ENCODE assay signal across 1 cellular context in the genomic region with DNA sequence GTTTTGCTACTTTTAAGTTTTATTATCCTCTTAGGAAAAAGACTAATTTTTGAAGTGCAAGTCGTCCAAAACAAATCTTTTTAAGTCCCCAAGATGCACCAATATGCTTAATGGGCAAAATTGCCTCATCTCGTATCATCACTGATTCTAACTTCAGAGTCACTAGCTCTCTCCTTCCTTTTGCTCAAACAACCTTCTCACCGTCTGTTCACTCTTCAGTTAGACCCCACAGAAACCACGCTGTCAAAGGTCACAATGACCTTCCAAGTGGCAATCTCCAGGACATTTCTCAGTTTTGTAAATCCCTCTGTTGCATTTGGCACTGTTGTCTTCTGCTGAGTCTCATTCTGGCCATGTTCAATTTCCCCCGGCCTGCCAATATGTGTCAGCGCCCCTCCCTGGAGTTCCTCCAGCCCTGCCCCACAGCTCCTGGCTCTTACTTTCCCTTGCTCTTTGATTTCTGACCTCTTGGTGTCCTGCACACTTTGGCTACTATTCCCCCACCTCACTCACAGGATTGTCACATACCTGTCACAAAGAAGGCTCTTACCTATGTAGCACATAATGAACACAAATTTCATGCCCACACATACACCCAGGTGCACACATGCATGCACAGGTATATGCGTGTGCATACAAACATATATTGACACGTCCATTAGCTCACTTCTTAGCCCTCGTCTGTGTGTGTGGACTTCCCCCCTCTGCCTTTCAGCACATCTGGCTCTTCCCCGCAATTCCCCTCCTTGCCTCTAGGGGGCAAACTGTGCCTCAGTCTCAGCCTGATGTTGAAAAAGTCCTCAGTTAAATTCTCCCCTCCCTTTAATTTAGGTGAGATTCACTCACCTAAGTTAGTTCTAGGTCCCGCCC.
TF ChIP-seq lines count a peak whose summit lies in the region.

No MANE protein-coding gene starts in this region.

TF ChIP-seq in GM12878, 131 proteins besides CTCF, POLR2A, EP300 and RAD21:
- TF ChIP-seq, protein P1, sequence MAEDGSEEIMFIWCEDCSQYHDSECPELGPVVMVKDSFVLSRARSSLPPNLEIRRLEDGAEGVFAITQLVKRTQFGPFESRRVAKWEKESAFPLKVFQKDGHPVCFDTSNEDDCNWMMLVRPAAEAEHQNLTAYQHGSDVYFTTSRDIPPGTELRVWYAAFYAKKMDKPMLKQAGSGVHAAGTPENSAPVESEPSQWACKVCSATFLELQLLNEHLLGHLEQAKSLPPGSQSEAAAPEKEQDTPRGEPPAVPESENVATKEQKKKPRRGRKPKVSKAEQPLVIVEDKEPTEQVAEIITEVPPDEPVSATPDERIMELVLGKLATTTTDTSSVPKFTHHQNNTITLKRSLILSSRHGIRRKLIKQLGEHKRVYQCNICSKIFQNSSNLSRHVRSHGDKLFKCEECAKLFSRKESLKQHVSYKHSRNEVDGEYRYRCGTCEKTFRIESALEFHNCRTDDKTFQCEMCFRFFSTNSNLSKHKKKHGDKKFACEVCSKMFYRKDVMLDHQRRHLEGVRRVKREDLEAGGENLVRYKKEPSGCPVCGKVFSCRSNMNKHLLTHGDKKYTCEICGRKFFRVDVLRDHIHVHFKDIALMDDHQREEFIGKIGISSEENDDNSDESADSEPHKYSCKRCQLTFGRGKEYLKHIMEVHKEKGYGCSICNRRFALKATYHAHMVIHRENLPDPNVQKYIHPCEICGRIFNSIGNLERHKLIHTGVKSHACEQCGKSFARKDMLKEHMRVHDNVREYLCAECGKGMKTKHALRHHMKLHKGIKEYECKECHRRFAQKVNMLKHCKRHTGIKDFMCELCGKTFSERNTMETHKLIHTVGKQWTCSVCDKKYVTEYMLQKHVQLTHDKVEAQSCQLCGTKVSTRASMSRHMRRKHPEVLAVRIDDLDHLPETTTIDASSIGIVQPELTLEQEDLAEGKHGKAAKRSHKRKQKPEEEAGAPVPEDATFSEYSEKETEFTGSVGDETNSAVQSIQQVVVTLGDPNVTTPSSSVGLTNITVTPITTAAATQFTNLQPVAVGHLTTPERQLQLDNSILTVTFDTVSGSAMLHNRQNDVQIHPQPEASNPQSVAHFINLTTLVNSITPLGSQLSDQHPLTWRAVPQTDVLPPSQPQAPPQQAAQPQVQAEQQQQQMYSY (CRISPR knock-in tag; IDR thresholded peaks at IDR 0.05) = no peak
- TF ChIP-seq SMC3 (IDR thresholded peaks at IDR 0.05; ENCODE audit: borderline replicate concordance, low read length) = peak; percentile 62
- no peak for TF ChIP-seq FOXM1 (IDR thresholded peaks at IDR 0.05; ENCODE audit: low read depth, low read length)
- no peak for TF ChIP-seq BACH1 (IDR thresholded peaks at IDR 0.05; ENCODE audit: borderline replicate concordance)
- no peak for TF ChIP-seq RB1 (IDR thresholded peaks at IDR 0.05; ENCODE audit: borderline replicate concordance)
- TF ChIP-seq, protein P2, sequence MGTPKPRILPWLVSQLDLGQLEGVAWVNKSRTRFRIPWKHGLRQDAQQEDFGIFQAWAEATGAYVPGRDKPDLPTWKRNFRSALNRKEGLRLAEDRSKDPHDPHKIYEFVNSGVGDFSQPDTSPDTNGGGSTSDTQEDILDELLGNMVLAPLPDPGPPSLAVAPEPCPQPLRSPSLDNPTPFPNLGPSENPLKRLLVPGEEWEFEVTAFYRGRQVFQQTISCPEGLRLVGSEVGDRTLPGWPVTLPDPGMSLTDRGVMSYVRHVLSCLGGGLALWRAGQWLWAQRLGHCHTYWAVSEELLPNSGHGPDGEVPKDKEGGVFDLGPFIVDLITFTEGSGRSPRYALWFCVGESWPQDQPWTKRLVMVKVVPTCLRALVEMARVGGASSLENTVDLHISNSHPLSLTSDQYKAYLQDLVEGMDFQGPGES (IDR thresholded peaks at IDR 0.05) = no peak
- no peak for TF ChIP-seq HDAC6 (IDR thresholded peaks at IDR 0.05; ENCODE audit: unreplicated experiment)
- TF ChIP-seq IKZF2 (IDR thresholded peaks at IDR 0.05) = no peak
- TF ChIP-seq, protein P3, sequence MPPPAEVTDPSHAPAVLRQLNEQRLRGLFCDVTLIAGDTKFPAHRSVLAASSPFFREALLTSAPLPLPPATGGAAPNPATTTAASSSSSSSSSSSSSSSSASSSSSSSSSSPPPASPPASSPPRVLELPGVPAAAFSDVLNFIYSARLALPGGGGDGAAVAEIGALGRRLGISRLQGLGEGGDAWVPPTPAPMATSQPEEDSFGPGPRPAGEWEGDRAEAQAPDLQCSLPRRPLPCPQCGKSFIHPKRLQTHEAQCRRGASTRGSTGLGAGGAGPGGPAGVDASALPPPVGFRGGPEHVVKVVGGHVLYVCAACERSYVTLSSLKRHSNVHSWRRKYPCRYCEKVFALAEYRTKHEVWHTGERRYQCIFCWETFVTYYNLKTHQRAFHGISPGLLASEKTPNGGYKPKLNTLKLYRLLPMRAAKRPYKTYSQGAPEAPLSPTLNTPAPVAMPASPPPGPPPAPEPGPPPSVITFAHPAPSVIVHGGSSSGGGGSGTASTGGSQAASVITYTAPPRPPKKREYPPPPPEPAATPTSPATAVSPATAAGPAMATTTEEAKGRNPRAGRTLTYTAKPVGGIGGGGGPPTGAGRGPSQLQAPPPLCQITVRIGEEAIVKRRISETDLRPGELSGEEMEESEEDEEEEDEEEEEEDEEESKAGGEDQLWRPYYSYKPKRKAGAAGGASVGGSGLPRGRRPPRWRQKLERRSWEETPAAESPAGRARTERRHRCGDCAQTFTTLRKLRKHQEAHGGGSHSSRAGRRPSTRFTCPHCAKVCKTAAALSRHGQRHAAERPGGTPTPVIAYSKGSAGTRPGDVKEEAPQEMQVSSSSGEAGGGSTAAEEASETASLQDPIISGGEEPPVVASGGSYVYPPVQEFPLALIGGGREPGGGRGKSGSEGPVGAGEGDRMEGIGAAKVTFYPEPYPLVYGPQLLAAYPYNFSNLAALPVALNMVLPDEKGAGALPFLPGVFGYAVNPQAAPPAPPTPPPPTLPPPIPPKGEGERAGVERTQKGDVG (CRISPR knock-in tag; IDR thresholded peaks at IDR 0.05) = no peak
TF ChIP-seq in GM12878: peak in this region for 1.
